In the genomic region with DNA sequence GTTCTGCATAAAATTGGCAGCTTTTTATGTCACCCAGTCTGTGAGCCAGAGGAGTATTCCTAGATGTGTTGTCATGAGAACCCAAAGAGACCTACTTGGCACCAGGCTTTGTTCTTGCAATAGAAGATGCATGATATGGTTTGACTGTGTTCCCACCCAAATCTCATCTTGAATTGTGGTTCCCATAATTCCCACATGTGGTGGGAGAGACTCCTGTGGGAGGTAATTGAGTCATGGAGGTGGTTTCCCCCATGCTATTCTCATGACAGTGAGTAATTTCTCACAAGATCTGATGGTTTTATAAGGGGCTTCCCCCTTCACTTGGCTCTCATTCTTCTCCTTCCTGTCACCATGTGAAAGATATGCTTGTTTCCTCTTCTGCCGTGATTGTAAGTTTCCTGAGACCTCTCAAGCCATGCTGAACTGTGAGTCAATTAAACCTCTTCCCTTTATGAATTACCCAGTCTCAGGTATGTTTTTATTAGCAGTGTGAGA, we compare ENCODE assay signal across 12 cellular contexts.
DNase-seq lines count a peak whose midpoint lies in the region; ATAC-seq and TF ChIP-seq lines count a peak whose summit lies in the region.
"Had no signal": no experiment of that assay in that cellular context is flagged by ENCODE, and none has a peak within 500 bp of the region (broad histone marks: within the 10 kb centered on the region; RNA-seq: fewer than 3 reads in every experiment).

No MANE protein-coding gene starts in this region.

- peaks cover 8% of the 10 kb centered on the region for H3K4me1 ChIP-seq in ACC112 (ENCODE audit: control insufficient read depth, insufficient read depth, low read length, unreplicated experiment)
- H3K4me1 ChIP-seq: psoas muscle, suprapubic skin had no signal

- no peak for TF ChIP-seq CTCF in astrocyte of the cerebellum (IDR thresholded peaks at IDR 0.05; ENCODE audit: low read depth, low read length, missing control alignments)

- peak; percentile 58 for ATAC-seq in GM18909 (IDR thresholded peaks at IDR 0.05; ENCODE audit: poor library complexity, unreplicated experiment)
- peak; percentile 79 for ATAC-seq in HG03095 (IDR thresholded peaks at IDR 0.05; ENCODE audit: unreplicated experiment)
- ATAC-seq in HG03571 (IDR thresholded peaks at IDR 0.05; ENCODE audit: unreplicated experiment): no peak
- ATAC-seq: psoas muscle, T-cell had no signal

- H3K4me3 ChIP-seq in ACC112 (ENCODE audit: low read depth, low read length) (no peak overlapping the region), astrocyte of the cerebellum (ENCODE audit: low read depth, low read length) (no peak overlapping the region)
- H3K4me3 ChIP-seq: psoas muscle, suprapubic skin had no signal

- DNase-seq in astrocyte of the cerebellum (ENCODE audit: low read depth) (peak; percentile 70), SKM-1 (lab: John Stamatoyannopoulos, UW; ENCODE audit: unreplicated experiment) (no peak), NCI-H82 treated with DMSO at 0.1 percent for 48 hours (lab: John Stamatoyannopoulos, UW; ENCODE audit: unreplicated experiment) (no peak), SIG-M5 treated with dmso at 0.1 percent for 504 hours (lab: John Stamatoyannopoulos, UW; ENCODE audit: unreplicated experiment) (no peak)
- DNase-seq: Calu3, psoas muscle, T-cell had no signal

- H2AFZ ChIP-seq in ACC112 (ENCODE audit: low read length, unreplicated experiment): no peak overlapping the region

- no peaks in the 10 kb centered on the region for H3K79me2 ChIP-seq in ACC112 (ENCODE audit: control insufficient read depth, insufficient read depth, low read length, unreplicated experiment)

- H3K36me3 ChIP-seq in ACC112 (ENCODE audit: insufficient read depth, low read length): no peaks in the 10 kb centered on the region
- H3K36me3 ChIP-seq: suprapubic skin had no signal

- in situ Hi-C loops in astrocyte of the cerebellum (cut with HindIII; ENCODE audit: low sequenced_read_pairs): no loop called here

- H3K27me3 ChIP-seq in ACC112 (ENCODE audit: insufficient read depth, low read length): no peaks in the 10 kb centered on the region
- H3K27me3 ChIP-seq: suprapubic skin had no signal

- H3K27ac ChIP-seq in ACC112 (ENCODE audit: low read depth, low read length): peak overlapping the region; percentile 80; the same call in 1 of the 2 replicates
- H3K27ac ChIP-seq: psoas muscle, suprapubic skin had no signal
